13 cellular contexts compared by ENCODE assay signal in genomic region chr1:84373446-84374141, GRCh38. TPM values are rescaled to one million over a fixed set of nuclear protein-coding genes. Genes with fewer than 3 reads are reported as not detected.
DNase-seq lines count a peak whose midpoint lies in the region; ATAC-seq and TF ChIP-seq lines count a peak whose summit lies in the region.
"Had no signal": no experiment of that assay in that cellular context is flagged by ENCODE, and none has a peak within 500 bp of the region (broad histone marks: within the 10 kb centered on the region; RNA-seq: fewer than 3 reads in every experiment).

No MANE protein-coding gene starts in this region.

- TF ChIP-seq CTCF in gastrocnemius medialis (IDR thresholded peaks at IDR 0.05 in 4 of 5, conservative IDR thresholded peaks at IDR 0.05 in 1 of 5) = no peak

- intact Hi-C loops in gastrocnemius medialis (cut with DNase I; ENCODE audit: low total_unique reads) = loop anchor here (10.0 kb wide), 1 partner anchor 131 kb away; the partner anchor contains the start of genes GNG5 and SPATA1

- DNase-seq in EH (ENCODE audit: low read depth) = peak; percentile 27
- DNase-seq in caudate nucleus (lab: John Stamatoyannopoulos, UW) = no peak
- peak; percentile 18 to 33 (median 25) for DNase-seq in immature natural killer cell
- no peak for DNase-seq in gastrocnemius medialis
- no peak for DNase-seq in germinal center (ENCODE audit: low spot score)
- no peak for DNase-seq in kidney tubule cell (ENCODE audit: low spot score)
- DNase-seq in activated CD4-positive, alpha-beta T cell treated with anti-CD3 and anti-CD28 coated beads, Interleukin-2, amount 10 ng/mL, durations not matched to agents 7 days and 5 days = no peak
- DNase-seq: 8988T; CD4-positive, CD25-positive, alpha-beta regulatory T cell; DMS53 had no signal

- H3K9me3 Mint-ChIP-seq in immature natural killer cell = no peaks in the 10 kb centered on the region
- no peaks in the 10 kb centered on the region for H3K9me3 Mint-ChIP-seq in activated CD4-positive, alpha-beta T cell treated with anti-CD3 and anti-CD28 coated beads, Interleukin-2, amount 10 ng/mL, durations not matched to agents 7 days and 5 days
- H3K9me3 Mint-ChIP-seq: CD4-positive, CD25-positive, alpha-beta regulatory T cell had no signal

- H3K27me3 ChIP-seq in gastrocnemius medialis = no peaks in the 10 kb centered on the region
- H3K27me3 ChIP-seq: BLaER1 treated with 17β-estradiol and CSF1 and Interleukin-3, amounts not matched to agents 10 nM and 100 nM had no signal

- H3K36me3 ChIP-seq in gastrocnemius medialis = no peaks in the 10 kb centered on the region
- H3K36me3 ChIP-seq: BLaER1 treated with 17β-estradiol and CSF1 and Interleukin-3, amounts not matched to agents 10 nM and 100 nM had no signal

- no peaks in the 10 kb centered on the region for H3K9me3 ChIP-seq in gastrocnemius medialis
- H3K9me3 ChIP-seq: BLaER1 treated with 17β-estradiol and CSF1 and Interleukin-3, amounts not matched to agents 10 nM and 100 nM had no signal

- peak overlapping the region in 3 of 6 donors; percentile 48 to 85 (median 70) for H3K27ac Mint-ChIP-seq in immature natural killer cell
- H3K27ac Mint-ChIP-seq in activated CD4-positive, alpha-beta T cell treated with anti-CD3 and anti-CD28 coated beads, Interleukin-2, amount 10 ng/mL, durations not matched to agents 7 days and 5 days = no peak overlapping the region
- H3K27ac Mint-ChIP-seq: CD4-positive, CD25-positive, alpha-beta regulatory T cell had no signal

- no peak for ATAC-seq in gastrocnemius medialis
- ATAC-seq: HCT116 had no signal

- in situ Hi-C loops in gastrocnemius medialis (cut with MboI; ENCODE audit: low sequenced_read_pairs in 4 of 4) = loop anchor here in 1 of 4 donors (10.0 kb wide), 1 partner anchor 69 kb away; the partner anchor contains the start of gene SAMD13

- H3K36me3 Mint-ChIP-seq in immature natural killer cell = peaks cover 0 to 3% (median 0%) of the 10 kb centered on the region in 3 donors
- H3K36me3 Mint-ChIP-seq in activated CD4-positive, alpha-beta T cell treated with anti-CD3 and anti-CD28 coated beads, Interleukin-2, amount 10 ng/mL, durations not matched to agents 7 days and 5 days (ENCODE audit: low read depth) = no peaks in the 10 kb centered on the region
- H3K36me3 Mint-ChIP-seq: CD4-positive, CD25-positive, alpha-beta regulatory T cell had no signal

- peaks cover 0 to 2% (median 0%) of the 10 kb centered on the region in 3 donors for H3K27me3 Mint-ChIP-seq in immature natural killer cell (ENCODE audit: low read depth in 3 of 3)
- H3K27me3 Mint-ChIP-seq in activated CD4-positive, alpha-beta T cell treated with anti-CD3 and anti-CD28 coated beads, Interleukin-2, amount 10 ng/mL, durations not matched to agents 7 days and 5 days = no peaks in the 10 kb centered on the region
- H3K27me3 Mint-ChIP-seq: CD4-positive, CD25-positive, alpha-beta regulatory T cell had no signal

- peaks cover 36 to 55% of the 10 kb centered on the region in 2 donors for H3K4me1 Mint-ChIP-seq in immature natural killer cell
- no peaks in the 10 kb centered on the region for H3K4me1 Mint-ChIP-seq in activated CD4-positive, alpha-beta T cell treated with anti-CD3 and anti-CD28 coated beads, Interleukin-2, amount 10 ng/mL, durations not matched to agents 7 days and 5 days
- H3K4me1 Mint-ChIP-seq: CD4-positive, CD25-positive, alpha-beta regulatory T cell had no signal

- peak overlapping the region; percentile 40 for H3K27ac ChIP-seq in caudate nucleus (ENCODE audit: low read depth, low read length)
- peak overlapping the region; percentile 74 to 87 (median 77) for H3K27ac ChIP-seq in gastrocnemius medialis
- H3K27ac ChIP-seq: BLaER1 treated with 17β-estradiol and CSF1 and Interleukin-3, amounts not matched to agents 10 nM and 100 nM; HL-60 had no signal

- no peak for TF ChIP-seq POLR2A in gastrocnemius medialis (IDR thresholded peaks at IDR 0.05)

- POLR2A ChIA-PET in activated CD4-positive, alpha-beta T cell treated with anti-CD3 and anti-CD28 coated beads, Interleukin-2, amount 10 ng/mL, durations not matched to agents 7 days and 5 days (lab: Charles Lee) = no interaction called here

- H3K4me1 ChIP-seq in gastrocnemius medialis = peaks cover 43 to 53% of the 10 kb centered on the region in 2 donors
- H3K4me1 ChIP-seq: BLaER1 treated with 17β-estradiol and CSF1 and Interleukin-3, amounts not matched to agents 10 nM and 100 nM had no signal

- H3K4me3 Mint-ChIP-seq in immature natural killer cell = peak overlapping the region in 1 of 5 donors; percentile 48
- no peak overlapping the region for H3K4me3 Mint-ChIP-seq in activated CD4-positive, alpha-beta T cell treated with anti-CD3 and anti-CD28 coated beads, Interleukin-2, amount 10 ng/mL, durations not matched to agents 7 days and 5 days
- H3K4me3 Mint-ChIP-seq: CD4-positive, CD25-positive, alpha-beta regulatory T cell had no signal

- CTCF ChIA-PET in activated CD4-positive, alpha-beta T cell treated with anti-CD3 and anti-CD28 coated beads, Interleukin-2, amount 10 ng/mL, durations not matched to agents 7 days and 5 days (lab: Charles Lee) = no interaction called here

- no peak overlapping the region for H3K4me3 ChIP-seq in gastrocnemius medialis
- H3K4me3 ChIP-seq: BLaER1 treated with 17β-estradiol and CSF1 and Interleukin-3, amounts not matched to agents 10 nM and 100 nM had no signal

RNA-seq across cellular contexts. Expression of gene DNASE2B, which starts 24.7 kb away (rescaled TPM):
- polyA plus RNA-seq in immature natural killer cell = not detected
- total RNA-seq in gastrocnemius medialis = 1 to 10 TPM; 1.3 to 8.2 (median 2.9) TPM
- not detected for total RNA-seq in activated CD4-positive, alpha-beta T cell treated with anti-CD3 and anti-CD28 coated beads, Interleukin-2, amount 10 ng/mL, durations not matched to agents 7 days and 5 days
- total RNA-seq: CD4-positive, CD25-positive, alpha-beta regulatory T cell had no signal
- polyA plus RNA-seq: CD4-positive, CD25-positive, alpha-beta regulatory T cell had no signal

Comparison
In these comparisons a context has a peak if more than half of its experiments do, and no peak if none do; other contexts are left out.
1. DNase-seq: peak in EH (single experiment) and immature natural killer cell (3 of 3); none in caudate nucleus (0 of 61), gastrocnemius medialis (0 of 2), germinal center (single experiment), kidney tubule cell (single experiment) and activated CD4-positive, alpha-beta T cell treated with anti-CD3 and anti-CD28 coated beads, Interleukin-2, amount 10 ng/mL, durations not matched to agents 7 days and 5 days (single experiment).